Comparison of ENCODE assay signal across 8 cellular contexts in the genomic region with DNA sequence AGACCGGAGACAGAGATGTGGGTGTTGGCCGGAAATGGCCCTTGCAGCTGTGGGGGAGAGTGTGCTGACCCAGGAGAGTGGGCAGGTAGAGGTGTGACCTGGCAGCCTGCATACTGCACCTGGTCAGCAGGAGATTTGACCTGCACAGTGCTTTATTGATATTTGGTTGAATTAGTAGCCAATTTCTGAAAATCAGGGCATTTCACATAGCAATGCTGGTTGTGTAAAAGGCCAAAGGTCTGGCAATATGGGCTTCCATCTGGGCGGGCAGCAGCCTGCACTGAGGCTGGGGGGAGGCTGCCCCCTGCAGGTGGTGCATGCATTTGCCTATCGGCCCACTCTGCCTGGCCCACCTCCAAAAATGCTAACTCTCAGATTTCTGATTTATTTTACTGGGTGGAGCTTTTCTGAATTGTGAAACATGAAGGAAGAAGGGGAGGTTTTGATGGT.
DNase-seq lines count a peak whose midpoint lies in the region; ATAC-seq and TF ChIP-seq lines count a peak whose summit lies in the region.

No MANE protein-coding gene starts in this region.

- H3K4me1 ChIP-seq in RWPE2 (ENCODE audit: insufficient read depth, poor library complexity, severe bottlenecking) (no peaks in the 10 kb centered on the region), parathyroid adenoma (peaks cover 2% of the 10 kb centered on the region)

- H3K9me3 ChIP-seq in RWPE2 (ENCODE audit: severe bottlenecking) (peaks cover 10% of the 10 kb centered on the region), parathyroid adenoma (ENCODE audit: control insufficient read depth, low read length) (no peaks in the 10 kb centered on the region)

- TF ChIP-seq CTCF in AG09309 (IDR thresholded peaks at IDR 0.05; ENCODE audit: control insufficient read depth, insufficient read depth, low read depth, low read length, missing control alignments) (peak; percentile 68), GM12875 (IDR thresholded peaks at IDR 0.05; ENCODE audit: borderline replicate concordance, insufficient read depth, low read depth, low read length) (peak; percentile 72), RWPE2 (IDR thresholded peaks at IDR 0.05; ENCODE audit: poor library complexity, severe bottlenecking) (peak; percentile 38), parathyroid adenoma (IDR thresholded peaks at IDR 0.05) (peak; percentile 87)

- no peaks in the 10 kb centered on the region for H3K27me3 ChIP-seq in RWPE2 (ENCODE audit: insufficient read depth, poor library complexity, severe bottlenecking)
- no peaks in the 10 kb centered on the region for H3K27me3 ChIP-seq in parathyroid adenoma (ENCODE audit: control insufficient read depth, insufficient read depth, low read length)

- no peaks in the 10 kb centered on the region for H3K79me2 ChIP-seq in parathyroid adenoma

- no peak for DNase-seq in AG09309 (ENCODE audit: low read depth)
- DNase-seq in RWPE2 (ENCODE audit: low spot score) = no peak
- DNase-seq in fibroblast of gingiva (ENCODE audit: low read depth) = peak; percentile 43
- DNase-seq in superior temporal gyrus (ENCODE audit: extremely low spot score) = no peak

- H3K4me3 ChIP-seq in AG09309 (ENCODE audit: control insufficient read depth, low read depth, low read length) (no peak overlapping the region), GM12875 (ENCODE audit: low read depth, low read length) (no peak overlapping the region), RWPE2 (ENCODE audit: severe bottlenecking) (no peak overlapping the region), parathyroid adenoma (ENCODE audit: low read depth, low read length) (no peak overlapping the region)

- H3K27ac ChIP-seq in RWPE2 (ENCODE audit: poor library complexity, severe bottlenecking) (no peak overlapping the region), parathyroid adenoma (no peak overlapping the region)

- no peak overlapping the region for H3K4me2 ChIP-seq in parathyroid adenoma (ENCODE audit: low read length)

- H3K9ac ChIP-seq in parathyroid adenoma = no peak overlapping the region

- ATAC-seq in RWPE2 (ENCODE audit: low read depth) (no peak), HG03095 (IDR thresholded peaks at IDR 0.05; ENCODE audit: unreplicated experiment) (no peak), GM19351 (IDR thresholded peaks at IDR 0.05; ENCODE audit: unreplicated experiment) (no peak)

- H3K36me3 ChIP-seq in RWPE2 (ENCODE audit: low read depth) (no peaks in the 10 kb centered on the region), parathyroid adenoma (ENCODE audit: control insufficient read depth, insufficient read depth, low read length) (no peaks in the 10 kb centered on the region)

- H2AFZ ChIP-seq in parathyroid adenoma = peak overlapping the region; percentile 33
